ENCODE assay signal across 27 cellular contexts in genomic region chr4:94403735-94404134, GRCh38. TPM values are rescaled to one million over a fixed set of nuclear protein-coding genes. Genes with fewer than 3 reads are reported as not detected.
DNase-seq lines count a peak whose midpoint lies in the region; ATAC-seq and TF ChIP-seq lines count a peak whose summit lies in the region.
"Had no signal": no experiment of that assay in that cellular context is flagged by ENCODE, and none has a peak within 500 bp of the region (broad histone marks: within the 10 kb centered on the region; RNA-seq: fewer than 3 reads in every experiment).

No MANE protein-coding gene starts in this region.

- no peak overlapping the region for H3K4me3 Mint-ChIP-seq in Caco-2 (ENCODE audit: unreplicated experiment)
- H3K4me3 Mint-ChIP-seq: CD4-positive, alpha-beta T cell had no signal

- H3K27me3 ChIP-seq in cardiac muscle cell (no peaks in the 10 kb centered on the region), aorta (ENCODE audit: control insufficient read depth in 1 of 2, insufficient read depth in 2 of 2, low read length in 1 of 2) (no peaks in the 10 kb centered on the region), Caco-2 (replicated peaks; ENCODE audit: control insufficient read depth, insufficient read depth, low read length) (no peaks in the 10 kb centered on the region)
- H3K27me3 ChIP-seq: BLaER1 treated with 17β-estradiol and CSF1 and Interleukin-3, amounts not matched to agents 10 nM and 100 nM; SJCRH30 had no signal

- H3K36me3 ChIP-seq in cardiac muscle cell = no peaks in the 10 kb centered on the region
- H3K36me3 ChIP-seq in aorta (ENCODE audit: control insufficient read depth in 1 of 2, insufficient read depth in 2 of 2, low read length in 1 of 2) = no peaks in the 10 kb centered on the region
- H3K36me3 ChIP-seq in Caco-2 (ENCODE audit: control insufficient read depth, insufficient read depth, low read length) = no peaks in the 10 kb centered on the region
- H3K36me3 ChIP-seq: BLaER1 treated with 17β-estradiol and CSF1 and Interleukin-3, amounts not matched to agents 10 nM and 100 nM; SJCRH30 had no signal

- H3K9me3 Mint-ChIP-seq in Caco-2 (ENCODE audit: unreplicated experiment) = no peaks in the 10 kb centered on the region
- H3K9me3 Mint-ChIP-seq: CD4-positive, alpha-beta T cell had no signal

- DNase-seq in NCI-H446 treated with DMSO at 0.1 percent for 48 hours (lab: John Stamatoyannopoulos, UW) (peak; percentile 73), cardiac muscle cell (ENCODE audit: low read depth in 1 of 2, low spot score in 1 of 2) (no peak), myocyte (ENCODE audit: low read depth) (peak; percentile 51), aorta (peak in 1 of 2 donors; percentile 59), Caco-2 (no peak)
- no peak for DNase-seq in stimulated activated naive CD8-positive, alpha-beta T cell treated with anti-CD3 and anti-CD28 coated beads, Interleukin-15, Interleukin-2, amounts not matched to agents 100 U/mL and 50 U/mL, for 24 hours
- DNase-seq: AML-193; CD4-positive, alpha-beta T cell; DMS53; IMR-90; KG1; MM.1S; NCI-H1417; NCI-H1694; NCI-H2081 treated with DMSO at 0.1 percent for 48 hours; NCI-H2171; NCI-H226; NCI-H524; NCI-H748 treated with DMSO at 0.1 percent for 48 hours; SJCRH30 had no signal

- H3K27ac Mint-ChIP-seq in Caco-2 (ENCODE audit: unreplicated experiment) = no peak overlapping the region
- H3K27ac Mint-ChIP-seq: CD4-positive, alpha-beta T cell had no signal

- POLR2A ChIA-PET in Caco-2 (lab: Charles Lee) = no interaction called here

- H3K4me1 Mint-ChIP-seq in Caco-2 (ENCODE audit: low read depth, unreplicated experiment) = no peaks in the 10 kb centered on the region

- H3K27me3 Mint-ChIP-seq in Caco-2 (ENCODE audit: insufficient read depth, unreplicated experiment) = no peaks in the 10 kb centered on the region

- no TSS peak for BruUV-seq in Caco-2 (replicated peaks; lab: Mats Ljungman, UMichigan)

- CTCF ChIA-PET in Caco-2 (lab: Charles Lee) = no interaction called here

- H3K9me3 ChIP-seq in cardiac muscle cell (ENCODE audit: low read depth) (no peaks in the 10 kb centered on the region), aorta (ENCODE audit: control insufficient read depth, low read length) (no peaks in the 10 kb centered on the region), Caco-2 (no peaks in the 10 kb centered on the region)
- H3K9me3 ChIP-seq: A549; BLaER1 treated with 17β-estradiol and CSF1 and Interleukin-3, amounts not matched to agents 10 nM and 100 nM had no signal

- ATAC-seq in aorta (ENCODE audit: low FRiP score) (peak; percentile 69), GM18868 (IDR thresholded peaks at IDR 0.05; ENCODE audit: unreplicated experiment) (no peak)
- ATAC-seq in stimulated activated naive CD8-positive, alpha-beta T cell treated with anti-CD3 and anti-CD28 coated beads, Interleukin-15, Interleukin-2, amounts not matched to agents 100 U/mL and 50 U/mL, for 24 hours = no peak
- ATAC-seq: A549, GM12878, HCT116, SK-N-SH treated with all-trans-retinoic acid at 6 μM for 48 hours had no signal

- intact Hi-C loops in aorta (cut with DNase I) (loop anchor here (10.0 kb wide), 3 partner anchors 99 to 701 kb away; no protein-coding TSS in a partner anchor), Caco-2 (cut with micrococcal nuclease; ENCODE audit: unreplicated experiment) (no loop called here)

- no peak for TF ChIP-seq CTCF in cardiac muscle cell (IDR thresholded peaks at IDR 0.05; ENCODE audit: low read depth, low read length)
- no peak for TF ChIP-seq CTCF in Caco-2 (IDR thresholded peaks at IDR 0.05; ENCODE audit: insufficient read depth in 1 of 2, low read depth in 1 of 2, low read length in 1 of 2, severe bottlenecking in 1 of 2, unreplicated experiment in 1 of 2)

- no peak overlapping the region for H3K4me3 ChIP-seq in cardiac muscle cell
- no peak overlapping the region for H3K4me3 ChIP-seq in aorta (ENCODE audit: low read length in 2 of 2)
- H3K4me3 ChIP-seq in Caco-2 (ENCODE audit: low read depth, low read length) = no peak overlapping the region
- H3K4me3 ChIP-seq: A549; BLaER1 treated with 17β-estradiol and CSF1 and Interleukin-3, amounts not matched to agents 10 nM and 100 nM; GM12878; SJCRH30 had no signal

- H3K27ac ChIP-seq in cardiac muscle cell (peak overlapping the region; percentile 50), aorta (ENCODE audit: low read depth in 1 of 2, low read length in 2 of 2) (no peak overlapping the region)
- H3K27ac ChIP-seq: A549; BLaER1 treated with 17β-estradiol and CSF1 and Interleukin-3, amounts not matched to agents 10 nM and 100 nM; SJCRH30 had no signal

- H3K36me3 Mint-ChIP-seq in Caco-2 (ENCODE audit: insufficient read depth, unreplicated experiment) = no peaks in the 10 kb centered on the region

- H3K4me1 ChIP-seq in cardiac muscle cell (ENCODE audit: low read depth) = peaks cover 74% of the 10 kb centered on the region
- peaks cover 1 to 3% of the 10 kb centered on the region in 2 donors for H3K4me1 ChIP-seq in aorta (ENCODE audit: control insufficient read depth in 1 of 2, insufficient read depth in 2 of 2, low read length in 2 of 2)
- H3K4me1 ChIP-seq in Caco-2 = peaks cover 19% of the 10 kb centered on the region
- H3K4me1 ChIP-seq: BLaER1 treated with 17β-estradiol and CSF1 and Interleukin-3, amounts not matched to agents 10 nM and 100 nM; SJCRH30 had no signal

RNA-seq across cellular contexts. Expression of gene PDLIM5, which starts 48.0 kb away (rescaled TPM):
- 426 and 434 TPM in 2 replicates for total RNA-seq in cardiac muscle cell
- polyA plus RNA-seq in cardiac muscle cell = 446 and 541 TPM in 2 replicates
- total RNA-seq in myocyte = 122 and 170 TPM in 2 replicates
- polyA plus RNA-seq in myocyte (2012) = 84.3 TPM
- total RNA-seq in aorta = 100 to 1,000 TPM; 374 to 762 TPM
- polyA plus RNA-seq in aorta = 10 to 100 TPM; 64.4 to 82.7 TPM
- 106 and 116 TPM in 2 replicates for total RNA-seq in Caco-2 (2022)
- total RNA-seq: G401 had no signal

Comparison
In these comparisons a context has a peak if more than half of its experiments do, and no peak if none do; other contexts are left out.
1. DNase-seq: peak in NCI-H446 treated with DMSO at 0.1 percent for 48 hours (single experiment) and myocyte (single experiment); none in cardiac muscle cell (0 of 2), stimulated activated naive CD8-positive, alpha-beta T cell treated with anti-CD3 and anti-CD28 coated beads, Interleukin-15, Interleukin-2, amounts not matched to agents 100 U/mL and 50 U/mL, for 24 hours (single experiment) and Caco-2 (0 of 2).